Comparison of ENCODE assay signal across 2 cellular contexts in the genomic region with DNA sequence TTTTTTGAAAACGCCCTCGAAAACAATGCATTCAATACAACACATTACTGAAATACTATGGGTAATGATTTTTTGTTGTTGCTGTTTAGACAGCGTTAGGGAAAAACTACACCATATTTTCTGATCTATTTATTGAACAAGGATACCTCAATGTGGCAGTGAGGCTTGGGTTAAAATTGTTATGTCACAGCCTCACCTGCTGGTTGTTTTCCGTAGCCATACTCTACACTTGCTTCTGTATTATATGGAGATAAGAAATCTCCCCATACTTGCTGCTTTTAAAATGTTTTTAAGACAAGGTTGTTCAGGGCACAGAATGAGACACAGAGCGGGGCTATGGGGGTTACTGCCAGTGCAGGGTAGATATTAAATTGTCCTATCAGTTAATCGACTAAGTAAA.
TF ChIP-seq lines count a peak whose summit lies in the region.

No MANE protein-coding gene starts in this region.

TF ChIP-seq in HepG2, 621 proteins besides CTCF, POLR2A, EP300 and RAD21:
- peak; percentile 45; the same call in 1 of the 2 replicates for TF ChIP-seq SMC3 (IDR thresholded peaks at IDR 0.05; ENCODE audit: low read length)
- peak; percentile 72 for TF ChIP-seq STAG1 (CRISPR knock-in tag; IDR thresholded peaks at IDR 0.05)
- TF ChIP-seq CHCHD3 (CRISPR knock-in tag; IDR thresholded peaks at IDR 0.05), result no peak

TF ChIP-seq in K562, 482 proteins besides CTCF, POLR2A, EP300 and RAD21:
- TF ChIP-seq TEAD2 (tag; IDR thresholded peaks at IDR 0.05), result no peak
- TF ChIP-seq, protein P1, sequence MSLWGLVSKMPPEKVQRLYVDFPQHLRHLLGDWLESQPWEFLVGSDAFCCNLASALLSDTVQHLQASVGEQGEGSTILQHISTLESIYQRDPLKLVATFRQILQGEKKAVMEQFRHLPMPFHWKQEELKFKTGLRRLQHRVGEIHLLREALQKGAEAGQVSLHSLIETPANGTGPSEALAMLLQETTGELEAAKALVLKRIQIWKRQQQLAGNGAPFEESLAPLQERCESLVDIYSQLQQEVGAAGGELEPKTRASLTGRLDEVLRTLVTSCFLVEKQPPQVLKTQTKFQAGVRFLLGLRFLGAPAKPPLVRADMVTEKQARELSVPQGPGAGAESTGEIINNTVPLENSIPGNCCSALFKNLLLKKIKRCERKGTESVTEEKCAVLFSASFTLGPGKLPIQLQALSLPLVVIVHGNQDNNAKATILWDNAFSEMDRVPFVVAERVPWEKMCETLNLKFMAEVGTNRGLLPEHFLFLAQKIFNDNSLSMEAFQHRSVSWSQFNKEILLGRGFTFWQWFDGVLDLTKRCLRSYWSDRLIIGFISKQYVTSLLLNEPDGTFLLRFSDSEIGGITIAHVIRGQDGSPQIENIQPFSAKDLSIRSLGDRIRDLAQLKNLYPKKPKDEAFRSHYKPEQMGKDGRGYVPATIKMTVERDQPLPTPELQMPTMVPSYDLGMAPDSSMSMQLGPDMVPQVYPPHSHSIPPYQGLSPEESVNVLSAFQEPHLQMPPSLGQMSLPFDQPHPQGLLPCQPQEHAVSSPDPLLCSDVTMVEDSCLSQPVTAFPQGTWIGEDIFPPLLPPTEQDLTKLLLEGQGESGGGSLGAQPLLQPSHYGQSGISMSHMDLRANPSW (CRISPR knock-in tag; IDR thresholded peaks at IDR 0.05), result no peak
- TF ChIP-seq, protein P2, sequence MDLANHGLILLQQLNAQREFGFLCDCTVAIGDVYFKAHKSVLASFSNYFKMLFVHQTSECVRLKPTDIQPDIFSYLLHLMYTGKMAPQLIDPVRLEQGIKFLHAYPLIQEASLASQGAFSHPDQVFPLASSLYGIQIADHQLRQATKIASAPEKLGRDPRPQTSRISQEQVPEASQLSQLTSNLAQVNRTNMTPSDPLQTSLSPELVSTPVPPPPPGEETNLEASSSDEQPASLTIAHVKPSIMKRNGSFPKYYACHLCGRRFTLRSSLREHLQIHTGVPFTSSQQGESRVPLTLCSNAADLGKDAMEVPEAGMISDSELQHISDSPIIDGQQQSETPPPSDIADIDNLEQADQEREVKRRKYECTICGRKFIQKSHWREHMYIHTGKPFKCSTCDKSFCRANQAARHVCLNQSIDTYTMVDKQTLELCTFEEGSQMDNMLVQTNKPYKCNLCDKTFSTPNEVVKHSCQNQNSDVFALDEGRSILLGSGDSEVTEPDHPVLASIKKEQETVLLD (IDR thresholded peaks at IDR 0.05), result no peak
- TF ChIP-seq, protein P3, sequence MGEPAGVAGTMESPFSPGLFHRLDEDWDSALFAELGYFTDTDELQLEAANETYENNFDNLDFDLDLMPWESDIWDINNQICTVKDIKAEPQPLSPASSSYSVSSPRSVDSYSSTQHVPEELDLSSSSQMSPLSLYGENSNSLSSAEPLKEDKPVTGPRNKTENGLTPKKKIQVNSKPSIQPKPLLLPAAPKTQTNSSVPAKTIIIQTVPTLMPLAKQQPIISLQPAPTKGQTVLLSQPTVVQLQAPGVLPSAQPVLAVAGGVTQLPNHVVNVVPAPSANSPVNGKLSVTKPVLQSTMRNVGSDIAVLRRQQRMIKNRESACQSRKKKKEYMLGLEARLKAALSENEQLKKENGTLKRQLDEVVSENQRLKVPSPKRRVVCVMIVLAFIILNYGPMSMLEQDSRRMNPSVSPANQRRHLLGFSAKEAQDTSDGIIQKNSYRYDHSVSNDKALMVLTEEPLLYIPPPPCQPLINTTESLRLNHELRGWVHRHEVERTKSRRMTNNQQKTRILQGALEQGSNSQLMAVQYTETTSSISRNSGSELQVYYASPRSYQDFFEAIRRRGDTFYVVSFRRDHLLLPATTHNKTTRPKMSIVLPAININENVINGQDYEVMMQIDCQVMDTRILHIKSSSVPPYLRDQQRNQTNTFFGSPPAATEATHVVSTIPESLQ (CRISPR knock-in tag; IDR thresholded peaks at IDR 0.05), result no peak
- no peak for TF ChIP-seq HMGN3 (IDR thresholded peaks at IDR 0.05; ENCODE audit: borderline replicate concordance, extremely low read depth, insufficient read length, low read depth, low read length)
- TF ChIP-seq ZNF212 (CRISPR knock-in tag; IDR thresholded peaks at IDR 0.05), result no peak
- TF ChIP-seq NELFE (IDR thresholded peaks at IDR 0.05; ENCODE audit: insufficient read depth, insufficient read length), result no peak
- TF ChIP-seq, protein P4, sequence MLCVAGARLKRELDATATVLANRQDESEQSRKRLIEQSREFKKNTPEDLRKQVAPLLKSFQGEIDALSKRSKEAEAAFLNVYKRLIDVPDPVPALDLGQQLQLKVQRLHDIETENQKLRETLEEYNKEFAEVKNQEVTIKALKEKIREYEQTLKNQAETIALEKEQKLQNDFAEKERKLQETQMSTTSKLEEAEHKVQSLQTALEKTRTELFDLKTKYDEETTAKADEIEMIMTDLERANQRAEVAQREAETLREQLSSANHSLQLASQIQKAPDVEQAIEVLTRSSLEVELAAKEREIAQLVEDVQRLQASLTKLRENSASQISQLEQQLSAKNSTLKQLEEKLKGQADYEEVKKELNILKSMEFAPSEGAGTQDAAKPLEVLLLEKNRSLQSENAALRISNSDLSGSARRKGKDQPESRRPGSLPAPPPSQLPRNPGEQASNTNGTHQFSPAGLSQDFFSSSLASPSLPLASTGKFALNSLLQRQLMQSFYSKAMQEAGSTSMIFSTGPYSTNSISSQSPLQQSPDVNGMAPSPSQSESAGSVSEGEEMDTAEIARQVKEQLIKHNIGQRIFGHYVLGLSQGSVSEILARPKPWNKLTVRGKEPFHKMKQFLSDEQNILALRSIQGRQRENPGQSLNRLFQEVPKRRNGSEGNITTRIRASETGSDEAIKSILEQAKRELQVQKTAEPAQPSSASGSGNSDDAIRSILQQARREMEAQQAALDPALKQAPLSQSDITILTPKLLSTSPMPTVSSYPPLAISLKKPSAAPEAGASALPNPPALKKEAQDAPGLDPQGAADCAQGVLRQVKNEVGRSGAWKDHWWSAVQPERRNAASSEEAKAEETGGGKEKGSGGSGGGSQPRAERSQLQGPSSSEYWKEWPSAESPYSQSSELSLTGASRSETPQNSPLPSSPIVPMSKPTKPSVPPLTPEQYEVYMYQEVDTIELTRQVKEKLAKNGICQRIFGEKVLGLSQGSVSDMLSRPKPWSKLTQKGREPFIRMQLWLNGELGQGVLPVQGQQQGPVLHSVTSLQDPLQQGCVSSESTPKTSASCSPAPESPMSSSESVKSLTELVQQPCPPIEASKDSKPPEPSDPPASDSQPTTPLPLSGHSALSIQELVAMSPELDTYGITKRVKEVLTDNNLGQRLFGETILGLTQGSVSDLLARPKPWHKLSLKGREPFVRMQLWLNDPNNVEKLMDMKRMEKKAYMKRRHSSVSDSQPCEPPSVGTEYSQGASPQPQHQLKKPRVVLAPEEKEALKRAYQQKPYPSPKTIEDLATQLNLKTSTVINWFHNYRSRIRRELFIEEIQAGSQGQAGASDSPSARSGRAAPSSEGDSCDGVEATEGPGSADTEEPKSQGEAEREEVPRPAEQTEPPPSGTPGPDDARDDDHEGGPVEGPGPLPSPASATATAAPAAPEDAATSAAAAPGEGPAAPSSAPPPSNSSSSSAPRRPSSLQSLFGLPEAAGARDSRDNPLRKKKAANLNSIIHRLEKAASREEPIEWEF (CRISPR knock-in tag; IDR thresholded peaks at IDR 0.05), result no peak
- TF ChIP-seq SNIP1 (IDR thresholded peaks at IDR 0.05; ENCODE audit: low read depth), result no peak
- TF ChIP-seq, protein P5, sequence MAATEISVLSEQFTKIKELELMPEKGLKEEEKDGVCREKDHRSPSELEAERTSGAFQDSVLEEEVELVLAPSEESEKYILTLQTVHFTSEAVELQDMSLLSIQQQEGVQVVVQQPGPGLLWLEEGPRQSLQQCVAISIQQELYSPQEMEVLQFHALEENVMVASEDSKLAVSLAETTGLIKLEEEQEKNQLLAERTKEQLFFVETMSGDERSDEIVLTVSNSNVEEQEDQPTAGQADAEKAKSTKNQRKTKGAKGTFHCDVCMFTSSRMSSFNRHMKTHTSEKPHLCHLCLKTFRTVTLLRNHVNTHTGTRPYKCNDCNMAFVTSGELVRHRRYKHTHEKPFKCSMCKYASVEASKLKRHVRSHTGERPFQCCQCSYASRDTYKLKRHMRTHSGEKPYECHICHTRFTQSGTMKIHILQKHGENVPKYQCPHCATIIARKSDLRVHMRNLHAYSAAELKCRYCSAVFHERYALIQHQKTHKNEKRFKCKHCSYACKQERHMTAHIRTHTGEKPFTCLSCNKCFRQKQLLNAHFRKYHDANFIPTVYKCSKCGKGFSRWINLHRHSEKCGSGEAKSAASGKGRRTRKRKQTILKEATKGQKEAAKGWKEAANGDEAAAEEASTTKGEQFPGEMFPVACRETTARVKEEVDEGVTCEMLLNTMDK (IDR thresholded peaks at IDR 0.05; ENCODE audit: borderline replicate concordance, insufficient read depth, low read depth, low read length, poor library complexity, severe bottlenecking), result no peak
- TF ChIP-seq EWSR1 (IDR thresholded peaks at IDR 0.05; ENCODE audit: borderline replicate concordance, low read depth, partially characterized antibody), result no peak
- no peak for TF ChIP-seq RAD51 (IDR thresholded peaks at IDR 0.05; ENCODE audit: borderline replicate concordance, low read depth)
- no peak for TF ChIP-seq ZNF224 (CRISPR knock-in tag; IDR thresholded peaks at IDR 0.05)
- TF ChIP-seq FOXK2 (conservative IDR thresholded peaks at IDR 0.05 in 1 of 2, IDR thresholded peaks at IDR 0.05 in 1 of 2; ENCODE audit: low read depth in 2 of 2), result no peak
- no peak for TF ChIP-seq ZNF766 (CRISPR knock-in tag; conservative IDR thresholded peaks at IDR 0.05)
- TF ChIP-seq LARP7 (IDR thresholded peaks at IDR 0.05), result no peak
